Comparison of ENCODE assay signal across 10 cellular contexts in the genomic region with DNA sequence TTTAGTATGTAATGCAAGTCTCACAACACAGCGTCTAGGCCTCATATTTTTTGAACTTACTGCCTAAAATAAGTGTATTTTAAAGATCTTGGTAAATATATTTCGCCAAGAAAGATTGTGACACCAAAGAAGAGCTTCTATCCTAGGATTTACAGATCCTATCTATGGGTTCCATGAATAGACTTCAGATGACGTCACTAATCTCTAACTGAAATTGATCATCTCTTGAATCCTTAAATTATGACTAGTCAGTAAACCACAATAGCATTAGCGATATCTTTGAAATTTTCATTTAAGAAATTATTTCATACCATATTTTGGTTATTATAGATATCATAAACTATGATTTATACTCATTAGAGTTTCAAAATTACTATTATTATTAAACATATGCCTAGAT.
"Had no signal": no experiment of that assay in that cellular context is flagged by ENCODE, and none has a peak within 500 bp of the region (broad histone marks: within the 10 kb centered on the region; RNA-seq: fewer than 3 reads in every experiment).

No MANE protein-coding gene starts in this region.

- DNase-seq: GM23248, GOT3, H7, IMR-90, Karpas-422, KBM-7 had no signal

- H3K36me3 ChIP-seq: HAP-1 had no signal

- H2AFZ ChIP-seq: GM23248 had no signal

- ATAC-seq: HCT116 had no signal

- H3K9ac ChIP-seq: GM23248, KMS-11 had no signal

- H3K4me3 ChIP-seq: GM23248, HAP-1 had no signal

- H3K9me3 ChIP-seq: HAP-1 had no signal

- H3K4me2 ChIP-seq: KMS-11 had no signal

- H3K27ac ChIP-seq: GM23248, HL-60, KMS-11 had no signal

- H3K4me1 ChIP-seq: HAP-1 had no signal
